In genomic region chr17:47989159-47989558, GRCh38 we compare ENCODE assay signal across 15 cellular contexts. TPM values are rescaled to one million over a fixed set of nuclear protein-coding genes. Genes with fewer than 3 reads are reported as not detected.
"Had no signal": no experiment of that assay in that cellular context is flagged by ENCODE, and none has a peak within 500 bp of the region (broad histone marks: within the 10 kb centered on the region; RNA-seq: fewer than 3 reads in every experiment).

No MANE protein-coding gene starts in this region.

- H3K4me2 ChIP-seq: SK-N-SH had no signal

- H3K27me3 Mint-ChIP-seq: activated T-cell treated with anti-CD3 and anti-CD28 coated beads, Interleukin-2, amount 50 U/mL, for 24 hours had no signal

- ATAC-seq: sciatic nerve; stimulated activated naive B cell treated with anti-CD40 and anti-IgM and Interleukin-4, amounts not matched to agents 10 μg/mL and 1 μg/mL and 100 μg/mL, for 72 hours; T-helper 17 cell had no signal

- H3K4me1 Mint-ChIP-seq: stimulated activated naive B cell treated with anti-CD40 and anti-IgM and Interleukin-4, amounts not matched to agents 10 μg/mL and 1 μg/mL and 100 μg/mL, for 72 hours had no signal

- H3K27me3 ChIP-seq: tibial nerve had no signal

- H3K36me3 Mint-ChIP-seq: mesothelial cell of epicardium had no signal

- H3K27ac ChIP-seq: tibial nerve had no signal

- H3K9me3 Mint-ChIP-seq: activated T-cell treated with anti-CD3 and anti-CD28 coated beads, Interleukin-2, amount 50 U/mL, for 24 hours; endodermal cell; mesothelial cell of epicardium; stimulated activated naive B cell treated with anti-CD40 and anti-IgM and Interleukin-4, amounts not matched to agents 10 μg/mL and 1 μg/mL and 100 μg/mL, for 72 hours had no signal

- H3K4me3 ChIP-seq: tibial nerve had no signal

- H3K9me3 ChIP-seq: SK-N-SH, tibial nerve had no signal

- H3K27ac Mint-ChIP-seq: activated T-cell treated with anti-CD3 and anti-CD28 coated beads, Interleukin-2, amount 50 U/mL, for 24 hours; endodermal cell; mesothelial cell of epicardium; stimulated activated naive B cell treated with anti-CD40 and anti-IgM and Interleukin-4, amounts not matched to agents 10 μg/mL and 1 μg/mL and 100 μg/mL, for 72 hours; T-helper 17 cell had no signal

- H3K9ac ChIP-seq: SK-N-SH had no signal

- DNase-seq: activated CD4-positive, alpha-beta T cell treated with anti-CD3 and anti-CD28 coated beads, Interleukin-2, amount 50 U/mL, for 4 hours; activated gamma-delta T cell; activated T-cell treated with anti-CD3 and anti-CD28 coated beads, Interleukin-2, amount 50 U/mL, for 24 hours; erythroblast; hypothalamus; SK-N-SH; stimulated activated CD4-positive, alpha-beta T cell treated with anti-CD3 and anti-CD28 coated beads, Interleukin-2, amount 100 ng/mL, for 24 hours; stimulated activated naive B cell treated with anti-CD40 and anti-IgM and Interleukin-4, amounts not matched to agents 10 μg/mL and 1 μg/mL and 100 μg/mL, for 72 hours; T-helper 17 cell had no signal

- H3K4me3 Mint-ChIP-seq: activated T-cell treated with anti-CD3 and anti-CD28 coated beads, Interleukin-2, amount 50 U/mL, for 24 hours; endodermal cell; mesothelial cell of epicardium; stimulated activated naive B cell treated with anti-CD40 and anti-IgM and Interleukin-4, amounts not matched to agents 10 μg/mL and 1 μg/mL and 100 μg/mL, for 72 hours; T-helper 17 cell had no signal

RNA-seq across cellular contexts. Expression of gene PRR15L, which starts 31.5 kb away (rescaled TPM):
- total RNA-seq: myocyte, pulmonary artery endothelial cell, sciatic nerve, T-helper 17 cell, tibial nerve had no signal
- polyA plus RNA-seq: SK-N-SH had no signal

RNA-seq across cellular contexts. Expression of gene COPZ2, which starts 48.4 kb away (rescaled TPM):
- total RNA-seq: endodermal cell had no signal
